Comparison of ENCODE assay signal across 8 cellular contexts in the genomic region with DNA sequence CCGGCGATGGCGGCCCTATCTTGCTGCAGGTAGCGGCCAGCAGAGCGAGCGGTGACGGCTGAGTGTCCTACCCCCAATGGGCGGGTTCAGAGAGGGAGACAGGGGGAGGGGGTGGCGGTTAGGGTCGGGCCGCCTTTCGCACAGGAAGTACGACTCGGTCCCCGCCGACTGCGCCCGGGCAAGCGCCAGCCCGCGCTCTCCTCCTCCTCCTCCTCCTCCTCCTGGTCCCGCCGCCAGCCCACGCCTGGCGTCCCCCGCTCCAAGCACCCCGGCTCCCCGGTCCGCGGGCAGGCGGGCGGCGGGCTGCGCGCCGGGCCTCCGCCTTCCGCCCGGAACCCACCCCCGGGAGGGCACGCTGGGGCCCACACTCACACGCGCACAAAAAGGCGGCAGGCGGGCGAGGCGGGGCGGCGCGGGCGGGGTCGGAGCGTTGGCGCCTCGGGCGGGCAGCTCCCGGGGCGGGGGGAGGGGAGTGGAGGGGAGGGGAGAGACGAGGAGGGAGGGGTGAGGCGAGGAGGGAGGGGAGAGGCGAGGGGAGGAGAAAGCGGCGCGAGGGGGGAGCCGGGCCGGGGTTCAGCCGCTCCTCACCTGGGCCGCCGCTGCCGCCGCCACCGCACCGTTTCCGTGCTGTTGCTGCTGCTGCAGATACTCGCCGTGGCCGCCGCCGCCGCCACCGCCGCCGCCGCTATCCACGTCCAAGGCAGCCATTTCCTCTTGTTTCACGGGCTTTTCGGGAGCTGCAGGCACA. TPM values are rescaled to one million over a fixed set of nuclear protein-coding genes. Genes with fewer than 3 reads are reported as not detected.
DNase-seq lines count a peak whose midpoint lies in the region; ATAC-seq and TF ChIP-seq lines count a peak whose summit lies in the region.

No MANE protein-coding gene starts in this region.

- H3K27ac ChIP-seq in colonic mucosa = peak overlapping the region; percentile 99

- intact Hi-C loops in colonic mucosa (cut with DNase I) = loop anchor here (10.0 kb wide), 1 partner anchor 71 kb away; no protein-coding TSS in a partner anchor

- TF ChIP-seq CTCF in colonic mucosa (IDR thresholded peaks at IDR 0.05) = no peak

- DNase-seq in AG20443 (ENCODE audit: low spot score) (peak; percentile 91), NCI-H510A (lab: John Stamatoyannopoulos, UW) (peak; percentile 100), colonic mucosa (peak; percentile 95), left kidney (ENCODE audit: low read depth, low spot score) (peak; percentile 96)
- DNase-seq in activated CD4-positive, alpha-beta T cell treated with anti-CD3 and anti-CD28 coated beads for 48 hours = peak; percentile 93
- DNase-seq in stimulated activated CD4-positive, alpha-beta T cell treated with anti-CD3 and anti-CD28 coated beads, Interleukin-2, amount 100 ng/mL, for 24 hours = peak; percentile 90 to 93

- H3K36me3 ChIP-seq in colonic mucosa = no peaks in the 10 kb centered on the region

- H3K9me3 ChIP-seq in colonic mucosa = no peaks in the 10 kb centered on the region

- ATAC-seq in GM19035 (IDR thresholded peaks at IDR 0.05; ENCODE audit: unreplicated experiment) (peak; percentile 54), HG03354 (IDR thresholded peaks at IDR 0.05; ENCODE audit: poor library complexity, severe bottlenecking, unreplicated experiment) (peak; percentile 54)

- no peaks in the 10 kb centered on the region for H3K27me3 ChIP-seq in colonic mucosa

- H3K4me3 ChIP-seq in colonic mucosa = peak overlapping the region; percentile 90

- H3K9ac ChIP-seq in colonic mucosa (ENCODE audit: low read depth in 2 of 2, low read length in 2 of 2) = peak overlapping the region; percentile 51 to 80

- H3K4me1 ChIP-seq in colonic mucosa = peaks cover 10% of the 10 kb centered on the region

RNA-seq across cellular contexts. Expression of gene SP3, which starts 1.2 kb away (rescaled TPM):
- total RNA-seq in colonic mucosa = 10 to 100 TPM; 77.0 to 99.0 TPM

Comparison
In these comparisons a context has a peak if more than half of its experiments do, and no peak if none do; other contexts are left out.
1. Peak in every context shown above with its lines: DNase-seq, ATAC-seq, H3K4me3 ChIP-seq and H3K27ac ChIP-seq.